ENCODE assay signal across 1 cellular context in the genomic region with DNA sequence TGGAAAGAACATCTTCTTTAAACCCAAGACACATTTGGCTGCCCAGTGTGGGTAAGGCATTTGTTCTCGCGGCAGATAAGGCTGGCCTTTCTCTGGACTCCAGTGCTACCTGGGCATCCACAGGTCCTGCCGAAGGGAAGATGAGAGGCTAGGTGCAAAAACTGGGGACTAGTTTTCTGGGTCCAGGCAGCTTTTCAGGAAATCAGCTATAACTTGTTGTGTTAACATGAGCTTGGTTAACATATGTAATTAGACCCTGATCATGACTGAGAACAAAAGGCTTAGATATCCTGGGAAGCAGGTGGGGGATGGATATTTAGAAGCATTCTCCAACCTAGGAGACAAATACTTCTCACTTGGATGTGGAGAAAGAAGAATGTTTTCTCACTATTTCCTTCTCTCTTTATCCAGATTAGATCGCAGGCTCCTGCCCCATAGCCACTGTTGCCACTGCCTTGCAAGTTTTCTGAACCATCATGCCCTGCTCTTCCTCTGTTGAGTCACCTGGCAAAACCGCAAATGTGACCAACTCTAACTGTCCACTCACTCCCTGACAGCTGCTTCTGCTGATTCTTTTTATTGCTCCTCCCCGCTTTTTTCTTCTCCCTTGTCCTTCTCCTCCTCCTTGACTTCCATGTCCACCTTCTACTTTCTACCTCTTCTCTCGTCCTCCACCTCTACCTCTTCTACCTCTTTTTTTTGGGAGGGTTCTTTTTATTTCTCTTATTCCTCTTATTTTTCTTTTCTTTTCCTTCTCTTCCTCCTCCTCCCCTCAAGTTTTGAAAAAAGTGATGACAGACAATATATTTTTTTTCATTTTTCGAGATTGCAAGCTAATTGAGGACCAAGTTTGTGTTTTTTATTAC.
TF ChIP-seq lines count a peak whose summit lies in the region.

No MANE protein-coding gene starts in this region.

TF ChIP-seq in K562, 482 proteins besides CTCF, POLR2A, EP300 and RAD21 (continued from another document and continues in another):
- no peak for TF ChIP-seq COPS2 (conservative IDR thresholded peaks at IDR 0.05)
- 0 out of 2 replicates have a peak, but pooled peaks have one; percentile 29 for TF ChIP-seq KHSRP (IDR thresholded peaks at IDR 0.05)
- TF ChIP-seq SP2 (IDR thresholded peaks at IDR 0.05; ENCODE audit: extremely low read depth, low read depth, low read length, poor library complexity, severe bottlenecking), result no peak
- 0 out of 2 replicates have a peak, but pooled peaks have one; percentile 4 for TF ChIP-seq ZNF764 (CRISPR knock-in tag; IDR thresholded peaks at IDR 0.05; ENCODE audit: low read depth)
- peak; percentile 3; the same call in 1 of the 2 replicates for TF ChIP-seq HIVEP1 (CRISPR knock-in tag; IDR thresholded peaks at IDR 0.05)
- TF ChIP-seq HCFC1 (IDR thresholded peaks at IDR 0.05; ENCODE audit: low read depth, low read length), result no peak
- TF ChIP-seq, protein P1, sequence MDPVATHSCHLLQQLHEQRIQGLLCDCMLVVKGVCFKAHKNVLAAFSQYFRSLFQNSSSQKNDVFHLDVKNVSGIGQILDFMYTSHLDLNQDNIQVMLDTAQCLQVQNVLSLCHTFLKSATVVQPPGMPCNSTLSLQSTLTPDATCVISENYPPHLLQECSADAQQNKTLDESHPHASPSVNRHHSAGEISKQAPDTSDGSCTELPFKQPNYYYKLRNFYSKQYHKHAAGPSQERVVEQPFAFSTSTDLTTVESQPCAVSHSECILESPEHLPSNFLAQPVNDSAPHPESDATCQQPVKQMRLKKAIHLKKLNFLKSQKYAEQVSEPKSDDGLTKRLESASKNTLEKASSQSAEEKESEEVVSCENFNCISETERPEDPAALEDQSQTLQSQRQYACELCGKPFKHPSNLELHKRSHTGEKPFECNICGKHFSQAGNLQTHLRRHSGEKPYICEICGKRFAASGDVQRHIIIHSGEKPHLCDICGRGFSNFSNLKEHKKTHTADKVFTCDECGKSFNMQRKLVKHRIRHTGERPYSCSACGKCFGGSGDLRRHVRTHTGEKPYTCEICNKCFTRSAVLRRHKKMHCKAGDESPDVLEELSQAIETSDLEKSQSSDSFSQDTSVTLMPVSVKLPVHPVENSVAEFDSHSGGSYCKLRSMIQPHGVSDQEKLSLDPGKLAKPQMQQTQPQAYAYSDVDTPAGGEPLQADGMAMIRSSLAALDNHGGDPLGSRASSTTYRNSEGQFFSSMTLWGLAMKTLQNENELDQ (CRISPR knock-in tag; IDR thresholded peaks at IDR 0.05; ENCODE audit: borderline replicate concordance), result no peak
- peak; percentile 86 for TF ChIP-seq BHLHE40 (IDR thresholded peaks at IDR 0.05; ENCODE audit: low read length)
- TF ChIP-seq ZNF696 (CRISPR knock-in tag; conservative IDR thresholded peaks at IDR 0.05), result no peak
- TF ChIP-seq, protein P2, sequence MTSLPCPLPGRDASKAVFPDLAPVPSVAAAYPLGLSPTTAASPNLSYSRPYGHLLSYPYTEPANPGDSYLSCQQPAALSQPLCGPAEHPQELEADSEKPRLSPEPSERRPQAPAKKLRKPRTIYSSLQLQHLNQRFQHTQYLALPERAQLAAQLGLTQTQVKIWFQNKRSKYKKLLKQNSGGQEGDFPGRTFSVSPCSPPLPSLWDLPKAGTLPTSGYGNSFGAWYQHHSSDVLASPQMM (CRISPR knock-in tag; IDR thresholded peaks at IDR 0.05), result no peak
- TF ChIP-seq, protein P3, sequence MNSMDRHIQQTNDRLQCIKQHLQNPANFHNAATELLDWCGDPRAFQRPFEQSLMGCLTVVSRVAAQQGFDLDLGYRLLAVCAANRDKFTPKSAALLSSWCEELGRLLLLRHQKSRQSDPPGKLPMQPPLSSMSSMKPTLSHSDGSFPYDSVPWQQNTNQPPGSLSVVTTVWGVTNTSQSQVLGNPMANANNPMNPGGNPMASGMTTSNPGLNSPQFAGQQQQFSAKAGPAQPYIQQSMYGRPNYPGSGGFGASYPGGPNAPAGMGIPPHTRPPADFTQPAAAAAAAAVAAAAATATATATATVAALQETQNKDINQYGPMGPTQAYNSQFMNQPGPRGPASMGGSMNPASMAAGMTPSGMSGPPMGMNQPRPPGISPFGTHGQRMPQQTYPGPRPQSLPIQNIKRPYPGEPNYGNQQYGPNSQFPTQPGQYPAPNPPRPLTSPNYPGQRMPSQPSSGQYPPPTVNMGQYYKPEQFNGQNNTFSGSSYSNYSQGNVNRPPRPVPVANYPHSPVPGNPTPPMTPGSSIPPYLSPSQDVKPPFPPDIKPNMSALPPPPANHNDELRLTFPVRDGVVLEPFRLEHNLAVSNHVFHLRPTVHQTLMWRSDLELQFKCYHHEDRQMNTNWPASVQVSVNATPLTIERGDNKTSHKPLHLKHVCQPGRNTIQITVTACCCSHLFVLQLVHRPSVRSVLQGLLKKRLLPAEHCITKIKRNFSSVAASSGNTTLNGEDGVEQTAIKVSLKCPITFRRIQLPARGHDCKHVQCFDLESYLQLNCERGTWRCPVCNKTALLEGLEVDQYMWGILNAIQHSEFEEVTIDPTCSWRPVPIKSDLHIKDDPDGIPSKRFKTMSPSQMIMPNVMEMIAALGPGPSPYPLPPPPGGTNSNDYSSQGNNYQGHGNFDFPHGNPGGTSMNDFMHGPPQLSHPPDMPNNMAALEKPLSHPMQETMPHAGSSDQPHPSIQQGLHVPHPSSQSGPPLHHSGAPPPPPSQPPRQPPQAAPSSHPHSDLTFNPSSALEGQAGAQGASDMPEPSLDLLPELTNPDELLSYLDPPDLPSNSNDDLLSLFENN (IDR thresholded peaks at IDR 0.05; ENCODE audit: low read depth in 2 of 2, low read length in 2 of 2), result peak in 1 of 2 experiments; percentile 85; a peak in 2 of 4 replicates
- TF ChIP-seq STAT5A (IDR thresholded peaks at IDR 0.05; ENCODE audit: borderline replicate concordance, low read length), result peak; percentile 74; the same call in 1 of the 2 replicates
- TF ChIP-seq MED1 (CRISPR knock-in tag; IDR thresholded peaks at IDR 0.05; ENCODE audit: borderline replicate concordance), result no peak
- TF ChIP-seq, protein P4, sequence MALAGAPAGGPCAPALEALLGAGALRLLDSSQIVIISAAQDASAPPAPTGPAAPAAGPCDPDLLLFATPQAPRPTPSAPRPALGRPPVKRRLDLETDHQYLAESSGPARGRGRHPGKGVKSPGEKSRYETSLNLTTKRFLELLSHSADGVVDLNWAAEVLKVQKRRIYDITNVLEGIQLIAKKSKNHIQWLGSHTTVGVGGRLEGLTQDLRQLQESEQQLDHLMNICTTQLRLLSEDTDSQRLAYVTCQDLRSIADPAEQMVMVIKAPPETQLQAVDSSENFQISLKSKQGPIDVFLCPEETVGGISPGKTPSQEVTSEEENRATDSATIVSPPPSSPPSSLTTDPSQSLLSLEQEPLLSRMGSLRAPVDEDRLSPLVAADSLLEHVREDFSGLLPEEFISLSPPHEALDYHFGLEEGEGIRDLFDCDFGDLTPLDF (CRISPR knock-in tag; IDR thresholded peaks at IDR 0.05), result no peak
- no peak; the same call in 1 of the 2 replicates for TF ChIP-seq MAFK (IDR thresholded peaks at IDR 0.05; ENCODE audit: low read length)
- no peak for TF ChIP-seq SP1 (CRISPR knock-in tag; IDR thresholded peaks at IDR 0.05)
- TF ChIP-seq ETV1 (tag; conservative IDR thresholded peaks at IDR 0.05; ENCODE audit: low read depth), result peak; percentile 93
- TF ChIP-seq KDM5B (IDR thresholded peaks at IDR 0.05; ENCODE audit: insufficient replicate concordance, low read depth, low read length), result no peak
- peak; percentile 98 for TF ChIP-seq DPF2 (IDR thresholded peaks at IDR 0.05)
- no peak for TF ChIP-seq POLR2G (IDR thresholded peaks at IDR 0.05; ENCODE audit: low read depth, low read length)
- TF ChIP-seq CREB1 (IDR thresholded peaks at IDR 0.05), result no peak; the same call in 1 of the 2 replicates
- no peak for TF ChIP-seq CREB1 (CRISPR knock-in tag; IDR thresholded peaks at IDR 0.05)
- no peak for TF ChIP-seq RBM25 (IDR thresholded peaks at IDR 0.05; ENCODE audit: low read depth, low read length, severe bottlenecking)
- no peak for TF ChIP-seq PRPF4 (IDR thresholded peaks at IDR 0.05; ENCODE audit: insufficient read depth, low read depth, low read length, poor library complexity, severe bottlenecking)
- TF ChIP-seq TAF7 (tag; IDR thresholded peaks at IDR 0.05), result no peak
- TF ChIP-seq RNF2 (IDR thresholded peaks at IDR 0.05), result peak; percentile 96
- TF ChIP-seq, protein P5, sequence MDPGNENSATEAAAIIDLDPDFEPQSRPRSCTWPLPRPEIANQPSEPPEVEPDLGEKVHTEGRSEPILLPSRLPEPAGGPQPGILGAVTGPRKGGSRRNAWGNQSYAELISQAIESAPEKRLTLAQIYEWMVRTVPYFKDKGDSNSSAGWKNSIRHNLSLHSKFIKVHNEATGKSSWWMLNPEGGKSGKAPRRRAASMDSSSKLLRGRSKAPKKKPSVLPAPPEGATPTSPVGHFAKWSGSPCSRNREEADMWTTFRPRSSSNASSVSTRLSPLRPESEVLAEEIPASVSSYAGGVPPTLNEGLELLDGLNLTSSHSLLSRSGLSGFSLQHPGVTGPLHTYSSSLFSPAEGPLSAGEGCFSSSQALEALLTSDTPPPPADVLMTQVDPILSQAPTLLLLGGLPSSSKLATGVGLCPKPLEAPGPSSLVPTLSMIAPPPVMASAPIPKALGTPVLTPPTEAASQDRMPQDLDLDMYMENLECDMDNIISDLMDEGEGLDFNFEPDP (CRISPR knock-in tag; IDR thresholded peaks at IDR 0.05), result no peak
- TF ChIP-seq ARHGAP35 (IDR thresholded peaks at IDR 0.05; ENCODE audit: partially characterized antibody), result peak; percentile 30
- TF ChIP-seq MCM5 (IDR thresholded peaks at IDR 0.05; ENCODE audit: low read depth), result no peak
- no peak for TF ChIP-seq HDAC8 (tag; IDR thresholded peaks at IDR 0.05)
- peak; percentile 87; the same call in 1 of the 2 replicates for TF ChIP-seq LARP7 (IDR thresholded peaks at IDR 0.05)
- TF ChIP-seq, protein P6, sequence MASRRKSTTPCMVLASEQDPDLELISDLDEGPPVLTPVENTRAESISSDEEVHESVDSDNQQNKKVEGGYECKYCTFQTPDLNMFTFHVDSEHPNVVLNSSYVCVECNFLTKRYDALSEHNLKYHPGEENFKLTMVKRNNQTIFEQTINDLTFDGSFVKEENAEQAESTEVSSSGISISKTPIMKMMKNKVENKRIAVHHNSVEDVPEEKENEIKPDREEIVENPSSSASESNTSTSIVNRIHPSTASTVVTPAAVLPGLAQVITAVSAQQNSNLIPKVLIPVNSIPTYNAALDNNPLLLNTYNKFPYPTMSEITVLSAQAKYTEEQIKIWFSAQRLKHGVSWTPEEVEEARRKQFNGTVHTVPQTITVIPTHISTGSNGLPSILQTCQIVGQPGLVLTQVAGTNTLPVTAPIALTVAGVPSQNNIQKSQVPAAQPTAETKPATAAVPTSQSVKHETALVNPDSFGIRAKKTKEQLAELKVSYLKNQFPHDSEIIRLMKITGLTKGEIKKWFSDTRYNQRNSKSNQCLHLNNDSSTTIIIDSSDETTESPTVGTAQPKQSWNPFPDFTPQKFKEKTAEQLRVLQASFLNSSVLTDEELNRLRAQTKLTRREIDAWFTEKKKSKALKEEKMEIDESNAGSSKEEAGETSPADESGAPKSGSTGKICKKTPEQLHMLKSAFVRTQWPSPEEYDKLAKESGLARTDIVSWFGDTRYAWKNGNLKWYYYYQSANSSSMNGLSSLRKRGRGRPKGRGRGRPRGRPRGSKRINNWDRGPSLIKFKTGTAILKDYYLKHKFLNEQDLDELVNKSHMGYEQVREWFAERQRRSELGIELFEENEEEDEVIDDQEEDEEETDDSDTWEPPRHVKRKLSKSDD (conservative IDR thresholded peaks at IDR 0.05; ENCODE audit: low read length), result no peak
- no peak for TF ChIP-seq RBM14 (IDR thresholded peaks at IDR 0.05; ENCODE audit: borderline replicate concordance, insufficient read depth, low read depth, low read length)
- TF ChIP-seq ZC3H8 (IDR thresholded peaks at IDR 0.05), result no peak; the same call in 1 of the 2 replicates
- TF ChIP-seq ZNF274 (IDR thresholded peaks at IDR 0.05; ENCODE audit: borderline replicate concordance, low read depth, low read length), result no peak
- TF ChIP-seq, protein P7, sequence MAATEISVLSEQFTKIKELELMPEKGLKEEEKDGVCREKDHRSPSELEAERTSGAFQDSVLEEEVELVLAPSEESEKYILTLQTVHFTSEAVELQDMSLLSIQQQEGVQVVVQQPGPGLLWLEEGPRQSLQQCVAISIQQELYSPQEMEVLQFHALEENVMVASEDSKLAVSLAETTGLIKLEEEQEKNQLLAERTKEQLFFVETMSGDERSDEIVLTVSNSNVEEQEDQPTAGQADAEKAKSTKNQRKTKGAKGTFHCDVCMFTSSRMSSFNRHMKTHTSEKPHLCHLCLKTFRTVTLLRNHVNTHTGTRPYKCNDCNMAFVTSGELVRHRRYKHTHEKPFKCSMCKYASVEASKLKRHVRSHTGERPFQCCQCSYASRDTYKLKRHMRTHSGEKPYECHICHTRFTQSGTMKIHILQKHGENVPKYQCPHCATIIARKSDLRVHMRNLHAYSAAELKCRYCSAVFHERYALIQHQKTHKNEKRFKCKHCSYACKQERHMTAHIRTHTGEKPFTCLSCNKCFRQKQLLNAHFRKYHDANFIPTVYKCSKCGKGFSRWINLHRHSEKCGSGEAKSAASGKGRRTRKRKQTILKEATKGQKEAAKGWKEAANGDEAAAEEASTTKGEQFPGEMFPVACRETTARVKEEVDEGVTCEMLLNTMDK (IDR thresholded peaks at IDR 0.05; ENCODE audit: borderline replicate concordance, insufficient read depth, low read depth, low read length, poor library complexity, severe bottlenecking), result no peak
- no peak for TF ChIP-seq HEY1 (CRISPR knock-in tag; IDR thresholded peaks at IDR 0.05; ENCODE audit: borderline replicate concordance)
- no peak for TF ChIP-seq PHF21A (IDR thresholded peaks at IDR 0.05; ENCODE audit: borderline replicate concordance, low read depth)
- no peak for TF ChIP-seq WHSC1 (IDR thresholded peaks at IDR 0.05; ENCODE audit: low read length)
- TF ChIP-seq, protein P8, sequence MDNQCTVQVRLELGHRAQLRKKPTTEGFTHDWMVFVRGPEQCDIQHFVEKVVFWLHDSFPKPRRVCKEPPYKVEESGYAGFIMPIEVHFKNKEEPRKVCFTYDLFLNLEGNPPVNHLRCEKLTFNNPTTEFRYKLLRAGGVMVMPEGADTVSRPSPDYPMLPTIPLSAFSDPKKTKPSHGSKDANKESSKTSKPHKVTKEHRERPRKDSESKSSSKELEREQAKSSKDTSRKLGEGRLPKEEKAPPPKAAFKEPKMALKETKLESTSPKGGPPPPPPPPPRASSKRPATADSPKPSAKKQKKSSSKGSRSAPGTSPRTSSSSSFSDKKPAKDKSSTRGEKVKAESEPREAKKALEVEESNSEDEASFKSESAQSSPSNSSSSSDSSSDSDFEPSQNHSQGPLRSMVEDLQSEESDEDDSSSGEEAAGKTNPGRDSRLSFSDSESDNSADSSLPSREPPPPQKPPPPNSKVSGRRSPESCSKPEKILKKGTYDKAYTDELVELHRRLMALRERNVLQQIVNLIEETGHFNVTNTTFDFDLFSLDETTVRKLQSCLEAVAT (IDR thresholded peaks at IDR 0.05), result peak; percentile 83 to 99
- peak; percentile 72 for TF ChIP-seq HDAC3 (IDR thresholded peaks at IDR 0.05; ENCODE audit: borderline replicate concordance, partially characterized antibody)
- no peak for TF ChIP-seq IFI16 (CRISPR knock-in tag; IDR thresholded peaks at IDR 0.05)
- peak; percentile 97 for TF ChIP-seq ARID1B (IDR thresholded peaks at IDR 0.05)
- no peak for TF ChIP-seq CBX8 (IDR thresholded peaks at IDR 0.05; ENCODE audit: borderline replicate concordance, extremely low read depth, low read depth, low read length, poor library complexity, severe bottlenecking)
- peak; percentile 92 for TF ChIP-seq CBFA2T3 (IDR thresholded peaks at IDR 0.05)
